In genomic region chr2:12433641-12433990, GRCh38 we compare ENCODE assay signal across 2 cellular contexts.
TF ChIP-seq lines count a peak whose summit lies in the region.

No MANE protein-coding gene starts in this region.

TF ChIP-seq in IMR-90, 13 proteins besides CTCF, POLR2A, EP300 and RAD21 (continued from another document):
- TF ChIP-seq SMC3 (IDR thresholded peaks at IDR 0.05; ENCODE audit: low read depth, low read length) (no peak), RCOR1 (IDR thresholded peaks at IDR 0.05; ENCODE audit: insufficient replicate concordance, low read length) (no peak), FOS (IDR thresholded peaks at IDR 0.05; ENCODE audit: low read depth, low read length) (no peak), MXI1 (IDR thresholded peaks at IDR 0.05; ENCODE audit: borderline replicate concordance, low read depth, low read length) (no peak), MAZ (IDR thresholded peaks at IDR 0.05; ENCODE audit: borderline replicate concordance, low read depth, low read length) (no peak), USF2 (IDR thresholded peaks at IDR 0.05; ENCODE audit: low read depth, low read length) (no peak), RFX5 (IDR thresholded peaks at IDR 0.05; ENCODE audit: low read depth, low read length) (no peak), ELK1 (IDR thresholded peaks at IDR 0.05; ENCODE audit: borderline replicate concordance, low read depth, low read length) (no peak)

TF ChIP-seq in WTC11, 78 proteins besides CTCF, POLR2A, EP300 and RAD21:
- no peak for TF ChIP-seq ERG (CRISPR knock-in tag; IDR thresholded peaks at IDR 0.05)
- no peak for TF ChIP-seq ATF2 (CRISPR knock-in tag; IDR thresholded peaks at IDR 0.05; ENCODE audit: borderline replicate concordance, low read depth)
- no peak for TF ChIP-seq JUN (CRISPR knock-in tag; IDR thresholded peaks at IDR 0.05)
- TF ChIP-seq ZNF121 (CRISPR knock-in tag; IDR thresholded peaks at IDR 0.05), result no peak
- no peak for TF ChIP-seq KAT7 (CRISPR knock-in tag; IDR thresholded peaks at IDR 0.05; ENCODE audit: borderline replicate concordance)
- no peak for TF ChIP-seq NR1H2 (CRISPR knock-in tag; IDR thresholded peaks at IDR 0.05)
